Comparison of ENCODE assay signal across 1 cellular context in genomic region chr19:19670070-19670551, GRCh38.
TF ChIP-seq lines count a peak whose summit lies in the region.

No MANE protein-coding gene starts in this region.

TF ChIP-seq in A549, 52 proteins besides CTCF, POLR2A, EP300 and RAD21 (continued from another document):
- TF ChIP-seq, protein P1, sequence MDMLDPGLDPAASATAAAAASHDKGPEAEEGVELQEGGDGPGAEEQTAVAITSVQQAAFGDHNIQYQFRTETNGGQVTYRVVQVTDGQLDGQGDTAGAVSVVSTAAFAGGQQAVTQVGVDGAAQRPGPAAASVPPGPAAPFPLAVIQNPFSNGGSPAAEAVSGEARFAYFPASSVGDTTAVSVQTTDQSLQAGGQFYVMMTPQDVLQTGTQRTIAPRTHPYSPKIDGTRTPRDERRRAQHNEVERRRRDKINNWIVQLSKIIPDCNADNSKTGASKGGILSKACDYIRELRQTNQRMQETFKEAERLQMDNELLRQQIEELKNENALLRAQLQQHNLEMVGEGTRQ (IDR thresholded peaks at IDR 0.05) = no peak
- no peak for TF ChIP-seq KDM5A (IDR thresholded peaks at IDR 0.05)
- TF ChIP-seq, protein P2, sequence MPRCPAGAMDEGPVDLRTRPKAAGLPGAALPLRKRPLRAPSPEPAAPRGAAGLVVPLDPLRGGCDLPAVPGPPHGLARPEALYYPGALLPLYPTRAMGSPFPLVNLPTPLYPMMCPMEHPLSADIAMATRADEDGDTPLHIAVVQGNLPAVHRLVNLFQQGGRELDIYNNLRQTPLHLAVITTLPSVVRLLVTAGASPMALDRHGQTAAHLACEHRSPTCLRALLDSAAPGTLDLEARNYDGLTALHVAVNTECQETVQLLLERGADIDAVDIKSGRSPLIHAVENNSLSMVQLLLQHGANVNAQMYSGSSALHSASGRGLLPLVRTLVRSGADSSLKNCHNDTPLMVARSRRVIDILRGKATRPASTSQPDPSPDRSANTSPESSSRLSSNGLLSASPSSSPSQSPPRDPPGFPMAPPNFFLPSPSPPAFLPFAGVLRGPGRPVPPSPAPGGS (IDR thresholded peaks at IDR 0.05) = no peak
- TF ChIP-seq ZNF302 (CRISPR knock-in tag; IDR thresholded peaks at IDR 0.05) = no peak
- TF ChIP-seq NFE2L2 (conservative IDR thresholded peaks at IDR 0.05; ENCODE audit: low read length) = no peak
- no peak for TF ChIP-seq FOSB (CRISPR knock-in tag; IDR thresholded peaks at IDR 0.05)
- TF ChIP-seq ESRRA (IDR thresholded peaks at IDR 0.05; ENCODE audit: borderline replicate concordance, low read length) = no peak
- no peak for TF ChIP-seq MAX (IDR thresholded peaks at IDR 0.05)
- no peak for TF ChIP-seq FOSL2 (IDR thresholded peaks at IDR 0.05)
- TF ChIP-seq FOSL2 (CRISPR knock-in tag; IDR thresholded peaks at IDR 0.05) = no peak
- no peak for TF ChIP-seq HEYL (CRISPR knock-in tag; IDR thresholded peaks at IDR 0.05)
- no peak for TF ChIP-seq RCOR1 (IDR thresholded peaks at IDR 0.05; ENCODE audit: low read depth, low read length)
